ENCODE assay signal across 11 cellular contexts in genomic region chr2:30276455-30276911, GRCh38. TPM values are rescaled to one million over a fixed set of nuclear protein-coding genes. Genes with fewer than 3 reads are reported as not detected.
DNase-seq lines count a peak whose midpoint lies in the region; ATAC-seq and TF ChIP-seq lines count a peak whose summit lies in the region.
"Had no signal": no experiment of that assay in that cellular context is flagged by ENCODE, and none has a peak within 500 bp of the region (broad histone marks: within the 10 kb centered on the region; RNA-seq: fewer than 3 reads in every experiment).

No MANE protein-coding gene starts in this region.

- DNase-seq in activated naive CD8-positive, alpha-beta T cell treated with anti-CD3 and anti-CD28 coated beads for 36 hours: no peak
- peak; percentile 30 for DNase-seq in endodermal cell
- DNase-seq in stimulated activated naive CD8-positive, alpha-beta T cell treated with anti-CD3 and anti-CD28 coated beads, Interleukin-15, amount 100 ng/mL, for 72 hours: peak in 1 of 2 donors; percentile 74
- no peak for DNase-seq in caudate nucleus (lab: John Stamatoyannopoulos, UW)
- DNase-seq in effector memory CD4-positive, alpha-beta T cell: no peak
- DNase-seq: NCI-H526, T-helper 9 cell had no signal

- no peak for TF ChIP-seq CTCF in endodermal cell (conservative IDR thresholded peaks at IDR 0.05)

- no peaks in the 10 kb centered on the region for H3K27me3 ChIP-seq in endodermal cell (ENCODE audit: control insufficient read depth, insufficient read depth, low read length, poor library complexity, severe bottlenecking)
- H3K27me3 ChIP-seq in effector memory CD4-positive, alpha-beta T cell (replicated peaks; ENCODE audit: control insufficient read depth, insufficient read depth, low read length, poor library complexity, severe bottlenecking): no peaks in the 10 kb centered on the region

- no peaks in the 10 kb centered on the region for H3K9me3 ChIP-seq in endodermal cell (ENCODE audit: control insufficient read depth, low read length)
- no peaks in the 10 kb centered on the region for H3K9me3 ChIP-seq in effector memory CD4-positive, alpha-beta T cell (ENCODE audit: control insufficient read depth, low read length)

- no peaks in the 10 kb centered on the region for H3K27me3 Mint-ChIP-seq in activated naive CD8-positive, alpha-beta T cell
- H3K27me3 Mint-ChIP-seq in activated naive CD8-positive, alpha-beta T cell treated with anti-CD3 and anti-CD28 coated beads for 36 hours: no peaks in the 10 kb centered on the region
- H3K27me3 Mint-ChIP-seq in endodermal cell (ENCODE audit: insufficient read depth): no peaks in the 10 kb centered on the region
- H3K27me3 Mint-ChIP-seq in stimulated activated naive CD8-positive, alpha-beta T cell treated with anti-CD3 and anti-CD28 coated beads, Interleukin-15, amount 100 ng/mL, for 72 hours: no peaks in the 10 kb centered on the region

- no peak overlapping the region for H3K9ac ChIP-seq in endodermal cell (ENCODE audit: extremely low read depth, low read length, poor library complexity, severe bottlenecking)

- H3K4me1 Mint-ChIP-seq in activated naive CD8-positive, alpha-beta T cell (ENCODE audit: low read depth): peaks cover 65% of the 10 kb centered on the region
- peaks cover 58% of the 10 kb centered on the region for H3K4me1 Mint-ChIP-seq in activated naive CD8-positive, alpha-beta T cell treated with anti-CD3 and anti-CD28 coated beads for 36 hours
- peaks cover 24% of the 10 kb centered on the region for H3K4me1 Mint-ChIP-seq in endodermal cell
- H3K4me1 Mint-ChIP-seq in stimulated activated naive CD8-positive, alpha-beta T cell treated with anti-CD3 and anti-CD28 coated beads, Interleukin-15, amount 100 ng/mL, for 72 hours: peaks cover 72% of the 10 kb centered on the region

- no peaks in the 10 kb centered on the region for H3K36me3 ChIP-seq in endodermal cell (ENCODE audit: control insufficient read depth, insufficient read depth, low read length)
- H3K36me3 ChIP-seq in effector memory CD4-positive, alpha-beta T cell (ENCODE audit: control insufficient read depth, insufficient read depth, low read length): no peaks in the 10 kb centered on the region

- H3K27ac Mint-ChIP-seq in activated naive CD8-positive, alpha-beta T cell: peak overlapping the region; percentile 64
- H3K27ac Mint-ChIP-seq in activated naive CD8-positive, alpha-beta T cell treated with anti-CD3 and anti-CD28 coated beads for 36 hours: no peak overlapping the region
- no peak overlapping the region for H3K27ac Mint-ChIP-seq in endodermal cell
- H3K27ac Mint-ChIP-seq in stimulated activated naive CD8-positive, alpha-beta T cell treated with anti-CD3 and anti-CD28 coated beads, Interleukin-15, amount 100 ng/mL, for 72 hours: peak overlapping the region in 1 of 2 donors; percentile 34

- no peak overlapping the region for H3K4me3 ChIP-seq in endodermal cell (ENCODE audit: low read length)
- no peak overlapping the region for H3K4me3 ChIP-seq in effector memory CD4-positive, alpha-beta T cell (ENCODE audit: insufficient read depth, low read depth, low read length, poor library complexity, severe bottlenecking)

- 82 to 94% methylated on average over 3 to 4 of the region's 4 CpGs for WGBS in endodermal cell (ENCODE audit: insufficient coverage in 1 of 2, insufficient read length in 1 of 2), 2 experiments

- peaks cover 6% of the 10 kb centered on the region for H3K36me3 Mint-ChIP-seq in activated naive CD8-positive, alpha-beta T cell
- H3K36me3 Mint-ChIP-seq in activated naive CD8-positive, alpha-beta T cell treated with anti-CD3 and anti-CD28 coated beads for 36 hours: peaks cover 20% of the 10 kb centered on the region
- no peaks in the 10 kb centered on the region for H3K36me3 Mint-ChIP-seq in endodermal cell (ENCODE audit: low read depth)

- no peaks in the 10 kb centered on the region for H3K4me1 ChIP-seq in endodermal cell (ENCODE audit: control insufficient read depth, insufficient read depth, low read length)
- no peaks in the 10 kb centered on the region for H3K4me1 ChIP-seq in effector memory CD4-positive, alpha-beta T cell (ENCODE audit: control insufficient read depth, insufficient read depth, low read length, poor library complexity, severe bottlenecking)

- H3K4me3 Mint-ChIP-seq in activated naive CD8-positive, alpha-beta T cell: no peak overlapping the region
- no peak overlapping the region for H3K4me3 Mint-ChIP-seq in activated naive CD8-positive, alpha-beta T cell treated with anti-CD3 and anti-CD28 coated beads for 36 hours
- no peak overlapping the region for H3K4me3 Mint-ChIP-seq in endodermal cell
- H3K4me3 Mint-ChIP-seq in stimulated activated naive CD8-positive, alpha-beta T cell treated with anti-CD3 and anti-CD28 coated beads, Interleukin-15, amount 100 ng/mL, for 72 hours: peak overlapping the region; percentile 11 to 30

- H3K27ac ChIP-seq in endodermal cell (ENCODE audit: low read depth, low read length) (no peak overlapping the region), caudate nucleus (ENCODE audit: low read depth, low read length) (no peak overlapping the region)
- no peak overlapping the region for H3K27ac ChIP-seq in effector memory CD4-positive, alpha-beta T cell (ENCODE audit: insufficient read depth, low read length, poor library complexity, severe bottlenecking)

- no peaks in the 10 kb centered on the region for H3K9me3 Mint-ChIP-seq in activated naive CD8-positive, alpha-beta T cell (ENCODE audit: low read depth)
- H3K9me3 Mint-ChIP-seq in activated naive CD8-positive, alpha-beta T cell treated with anti-CD3 and anti-CD28 coated beads for 36 hours: peaks cover 5% of the 10 kb centered on the region
- H3K9me3 Mint-ChIP-seq in endodermal cell: no peaks in the 10 kb centered on the region
- H3K9me3 Mint-ChIP-seq in stimulated activated naive CD8-positive, alpha-beta T cell treated with anti-CD3 and anti-CD28 coated beads, Interleukin-15, amount 100 ng/mL, for 72 hours: peaks cover 0 to 8% of the 10 kb centered on the region in 2 donors

- peak; percentile 57 for ATAC-seq in HG03196 (IDR thresholded peaks at IDR 0.05; ENCODE audit: unreplicated experiment)
- ATAC-seq in stimulated activated naive CD8-positive, alpha-beta T cell treated with anti-CD3 and anti-CD28 coated beads, Interleukin-15, amount 100 ng/mL, for 72 hours: peak; percentile 93
- no peak for ATAC-seq in HG03025 (IDR thresholded peaks at IDR 0.05; ENCODE audit: low FRiP score, unreplicated experiment)
- ATAC-seq: HCT116 had no signal

RNA-seq across cellular contexts. Expression of gene LBH, which starts 45.1 kb away (rescaled TPM):
- 10 to 100 TPM; 85.0 to 89.2 TPM for total RNA-seq in activated naive CD8-positive, alpha-beta T cell treated with anti-CD3 and anti-CD28 coated beads for 36 hours
- 10 to 100 TPM; 48.0 to 50.0 TPM for total RNA-seq in endodermal cell
- 23.7 TPM for polyA plus RNA-seq in endodermal cell (2013, experiment 1 of 2)
- 26.7 TPM for polyA plus RNA-seq in endodermal cell (2013, experiment 2 of 2)

Comparison
In these comparisons a context has a peak if more than half of its experiments do, and no peak if none do; other contexts are left out.
1. H3K4me3 Mint-ChIP-seq: peak in stimulated activated naive CD8-positive, alpha-beta T cell treated with anti-CD3 and anti-CD28 coated beads, Interleukin-15, amount 100 ng/mL, for 72 hours (2 of 2); none in activated naive CD8-positive, alpha-beta T cell (single experiment), activated naive CD8-positive, alpha-beta T cell treated with anti-CD3 and anti-CD28 coated beads for 36 hours (single experiment) and endodermal cell (single experiment).